Comparison of ENCODE assay signal across 10 cellular contexts in the genomic region with DNA sequence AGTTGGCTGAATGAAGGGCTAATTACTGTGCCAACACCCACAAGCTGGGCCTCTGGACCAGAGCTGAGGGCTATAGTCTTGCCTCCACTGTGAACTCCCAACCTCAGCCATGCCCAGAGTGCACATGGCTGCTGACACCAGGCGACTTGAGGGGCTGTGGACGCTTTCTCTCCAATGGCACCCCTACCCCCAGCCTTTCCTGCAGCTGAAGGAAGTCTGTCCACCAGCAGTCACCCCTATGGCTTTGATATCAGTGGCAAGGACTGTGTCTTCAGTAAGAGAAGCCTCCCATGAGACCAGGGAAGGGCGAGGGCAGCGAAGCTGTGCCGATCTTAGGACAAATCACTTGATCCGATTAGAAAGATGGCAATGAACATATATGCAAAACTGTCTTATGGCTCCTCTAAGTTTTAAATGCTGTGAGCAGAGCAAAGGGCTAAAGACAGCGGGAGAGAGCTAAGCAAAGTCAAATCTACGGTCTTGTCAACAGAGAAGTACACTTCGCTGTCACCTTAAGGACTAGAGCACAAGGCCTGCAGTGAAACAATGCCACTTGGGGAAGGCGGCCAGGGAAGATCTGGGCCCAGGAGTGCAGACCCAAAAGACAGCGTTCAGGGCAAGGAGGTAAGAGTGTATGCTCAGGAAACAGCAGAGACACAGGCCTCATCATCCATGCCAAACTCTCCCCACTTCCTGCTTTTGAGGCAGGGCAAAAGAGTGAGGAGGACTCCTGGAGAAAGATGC. TPM values are rescaled to one million over a fixed set of nuclear protein-coding genes. Genes with fewer than 3 reads are reported as not detected.
DNase-seq lines count a peak whose midpoint lies in the region; ATAC-seq and TF ChIP-seq lines count a peak whose summit lies in the region.
"Had no signal": no experiment of that assay in that cellular context is flagged by ENCODE, and none has a peak within 500 bp of the region (broad histone marks: within the 10 kb centered on the region; RNA-seq: fewer than 3 reads in every experiment).

No MANE protein-coding gene starts in this region.

- no peak overlapping the region for H3K27ac ChIP-seq in OCI-LY3 (ENCODE audit: low read length)

- peak overlapping the region; percentile 99 for H3K4me2 ChIP-seq in OCI-LY3 (ENCODE audit: low read length)

- H3K27me3 ChIP-seq in OCI-LY3 (ENCODE audit: low read depth, low read length) = no peaks in the 10 kb centered on the region
- H3K27me3 ChIP-seq: uterus had no signal

- ATAC-seq in effector memory CD8-positive, alpha-beta T cell (replicated peaks) = no peak
- no peak for ATAC-seq in HG03342 (IDR thresholded peaks at IDR 0.05; ENCODE audit: unreplicated experiment)
- ATAC-seq in GM21526 (IDR thresholded peaks at IDR 0.05; ENCODE audit: low FRiP score, unreplicated experiment) = no peak

- H3K36me3 Mint-ChIP-seq in effector memory CD8-positive, alpha-beta T cell (ENCODE audit: insufficient read depth) = peaks cover 32% of the 10 kb centered on the region
- peaks cover 4% of the 10 kb centered on the region for H3K36me3 Mint-ChIP-seq in progenitor cell of endocrine pancreas (ENCODE audit: insufficient read depth)

- TF ChIP-seq CTCF in GM10266 (IDR thresholded peaks at IDR 0.05; ENCODE audit: control insufficient read depth, insufficient read depth, low read depth, missing control alignments) (no peak), OCI-LY3 (IDR thresholded peaks at IDR 0.05; ENCODE audit: low read depth, low read length) (no peak), progenitor cell of endocrine pancreas (IDR thresholded peaks at IDR 0.05; ENCODE audit: unreplicated experiment) (no peak)

- peaks cover 20% of the 10 kb centered on the region for H3K79me2 ChIP-seq in OCI-LY3 (ENCODE audit: low read length)

- H3K9me3 Mint-ChIP-seq in effector memory CD8-positive, alpha-beta T cell = no peaks in the 10 kb centered on the region
- H3K9me3 Mint-ChIP-seq in progenitor cell of endocrine pancreas (ENCODE audit: low read depth) = no peaks in the 10 kb centered on the region

- H3K4me1 Mint-ChIP-seq in effector memory CD8-positive, alpha-beta T cell (ENCODE audit: low read depth in 2 of 2) = peaks cover 27 to 41% of the 10 kb centered on the region in 2 donors
- peaks cover 14% of the 10 kb centered on the region for H3K4me1 Mint-ChIP-seq in progenitor cell of endocrine pancreas (ENCODE audit: low read depth)

- peaks cover 4% of the 10 kb centered on the region for H3K36me3 ChIP-seq in OCI-LY3 (replicated peaks; ENCODE audit: low read depth, low read length)
- H3K36me3 ChIP-seq: uterus had no signal

- peak overlapping the region; percentile 74 to 95 for H3K27ac Mint-ChIP-seq in effector memory CD8-positive, alpha-beta T cell
- no peak overlapping the region for H3K27ac Mint-ChIP-seq in progenitor cell of endocrine pancreas

- H3K27me3 Mint-ChIP-seq in effector memory CD8-positive, alpha-beta T cell = no peaks in the 10 kb centered on the region
- H3K27me3 Mint-ChIP-seq in progenitor cell of endocrine pancreas = no peaks in the 10 kb centered on the region

- H4K20me1 ChIP-seq in OCI-LY3 (ENCODE audit: insufficient read depth, low read length) = peaks cover 9% of the 10 kb centered on the region; the same call in 1 of the 2 replicates

- H3K4me1 ChIP-seq in OCI-LY3 (ENCODE audit: low read length) = peaks cover 19% of the 10 kb centered on the region

- peak overlapping the region; percentile 92 for H3K4me3 ChIP-seq in OCI-LY3 (ENCODE audit: low read length)

- peak overlapping the region; percentile 84 for H3K9ac ChIP-seq in OCI-LY3 (ENCODE audit: low read length)

- H3K4me3 Mint-ChIP-seq in effector memory CD8-positive, alpha-beta T cell = peak overlapping the region; percentile 87 to 100
- peak overlapping the region; percentile 86 for H3K4me3 Mint-ChIP-seq in progenitor cell of endocrine pancreas (ENCODE audit: low read depth)

- H3K9me3 ChIP-seq in OCI-LY3 (ENCODE audit: insufficient read depth, low read length) = no peaks in the 10 kb centered on the region
- H3K9me3 ChIP-seq: uterus had no signal

- DNase-seq in GM10266 (ENCODE audit: extremely low spot score) (peak; percentile 3), progenitor cell of endocrine pancreas (ENCODE audit: low spot score, unreplicated experiment) (no peak), DMS 273 (lab: John Stamatoyannopoulos, UW; ENCODE audit: unreplicated experiment) (no peak)
- no peak for DNase-seq in effector memory CD8-positive, alpha-beta T cell
- DNase-seq in effector CD8-positive, alpha-beta T cell (lab: John Stamatoyannopoulos, UW) = no peak

- no peak overlapping the region for H2AFZ ChIP-seq in OCI-LY3 (ENCODE audit: low read depth, low read length)

RNA-seq across cellular contexts. Expression of gene TEX261, which starts 1.6 kb away (rescaled TPM):
- total RNA-seq in progenitor cell of endocrine pancreas = 35.4 and 36.9 TPM in 2 replicates

RNA-seq across cellular contexts. Expression of gene ANKRD53, which starts 14.7 kb away (rescaled TPM):
- total RNA-seq in progenitor cell of endocrine pancreas = 3.7 and 5.4 TPM in 2 replicates
- total RNA-seq: H4 had no signal

RNA-seq across cellular contexts. Expression of gene ATP6V1B1, which starts 57.4 kb away (rescaled TPM):
- not detected in 2 replicates for total RNA-seq in progenitor cell of endocrine pancreas
